ENCODE assay signal across 28 cellular contexts in genomic region chr5:100913298-100913697, GRCh38. TPM values are rescaled to one million over a fixed set of nuclear protein-coding genes. Genes with fewer than 3 reads are reported as not detected.
DNase-seq lines count a peak whose midpoint lies in the region; ATAC-seq, FAIRE-seq and TF ChIP-seq lines count a peak whose summit lies in the region.
"Had no signal": no experiment of that assay in that cellular context is flagged by ENCODE, and none has a peak within 500 bp of the region (broad histone marks: within the 10 kb centered on the region; RNA-seq: fewer than 3 reads in every experiment).

No MANE protein-coding gene starts in this region.

- 89% methylated on average over 2 of the region's 2 CpGs for WGBS in GM12878 (ENCODE audit: insufficient coverage, insufficient replicate concordance, low lambda C conversion rate, missing lambda C conversion rate)

- TF ChIP-seq RAD21 in GM12878 (IDR thresholded peaks at IDR 0.05; ENCODE audit: insufficient read depth, low read depth, low read length) = no peak

- in situ Hi-C loops in GM12878 (cut with MboI) = no loop called here

- peaks cover 8% of the 10 kb centered on the region for H3K9me3 Mint-ChIP-seq in activated CD4-positive, alpha-beta memory T cell treated with anti-CD3 and anti-CD28 coated beads for 36 hours
- peaks cover 2% of the 10 kb centered on the region for H3K9me3 Mint-ChIP-seq in activated CD4-positive, alpha-beta memory T cell treated with anti-CD3 and anti-CD28 coated beads, Interleukin-2, amount 10 ng/mL, durations not matched to agents 7 days and 5 days
- no peaks in the 10 kb centered on the region for H3K9me3 Mint-ChIP-seq in activated naive CD8-positive, alpha-beta T cell treated with anti-CD3 and anti-CD28 coated beads, Interleukin-2, amount 50 U/mL, for 24 hours
- peaks cover 8% of the 10 kb centered on the region for H3K9me3 Mint-ChIP-seq in activated naive CD8-positive, alpha-beta T cell treated with anti-CD3 and anti-CD28 coated beads for 36 hours

- no peaks in the 10 kb centered on the region for H3K36me3 ChIP-seq in GM12878 (ENCODE audit: control insufficient read depth in 2 of 2, insufficient read depth in 2 of 2, low read length in 1 of 2)

- FAIRE-seq in GM12878 (lab: Jason Lieb, UNC) = no peak
- FAIRE-seq: A204.1, G401.6, GM18507, GM19239, H1, HepG2 had no signal

- peaks cover 10% of the 10 kb centered on the region for H3K36me3 Mint-ChIP-seq in activated CD4-positive, alpha-beta memory T cell treated with anti-CD3 and anti-CD28 coated beads for 36 hours
- H3K36me3 Mint-ChIP-seq in activated CD4-positive, alpha-beta memory T cell treated with anti-CD3 and anti-CD28 coated beads, Interleukin-2, amount 10 ng/mL, durations not matched to agents 7 days and 5 days (ENCODE audit: low read depth) = peaks cover 26% of the 10 kb centered on the region
- H3K36me3 Mint-ChIP-seq in activated naive CD8-positive, alpha-beta T cell treated with anti-CD3 and anti-CD28 coated beads, Interleukin-2, amount 50 U/mL, for 24 hours (ENCODE audit: low read depth) = peaks cover 6% of the 10 kb centered on the region
- peaks cover 2% of the 10 kb centered on the region for H3K36me3 Mint-ChIP-seq in activated naive CD8-positive, alpha-beta T cell treated with anti-CD3 and anti-CD28 coated beads for 36 hours

- H3K4me3 ChIP-seq in GM12878 = no peak overlapping the region
- H3K4me3 ChIP-seq: PC-9 had no signal

- peaks cover 4% of the 10 kb centered on the region; the same call in 2 of the 3 replicates for H3K9me3 ChIP-seq in GM12878 (replicated peaks; ENCODE audit: control insufficient read depth, insufficient read depth, low read length)

- CTCF ChIA-PET in activated CD4-positive, alpha-beta memory T cell treated with anti-CD3 and anti-CD28 coated beads for 36 hours (lab: Charles Lee) = interaction anchor here (1.6 kb wide), 1 partner anchor 13 kb away, joined by 3 read pairs; no protein-coding TSS in a partner anchor
- CTCF ChIA-PET in activated CD4-positive, alpha-beta memory T cell treated with anti-CD3 and anti-CD28 coated beads, Interleukin-2, amount 10 ng/mL, durations not matched to agents 7 days and 5 days (lab: Charles Lee) = interaction anchor here (1.3 kb wide), 1 partner anchor 10 kb away, joined by 5 read pairs; the partner anchor contains the start of gene ST8SIA4
- CTCF ChIA-PET in GM12878 (lab: Yijun Ruan, JAX) = no interaction called here

- H3K4me3 Mint-ChIP-seq in activated CD4-positive, alpha-beta memory T cell treated with anti-CD3 and anti-CD28 coated beads for 36 hours = no peak overlapping the region
- H3K4me3 Mint-ChIP-seq in activated CD4-positive, alpha-beta memory T cell treated with anti-CD3 and anti-CD28 coated beads, Interleukin-2, amount 10 ng/mL, durations not matched to agents 7 days and 5 days = no peak overlapping the region
- no peak overlapping the region for H3K4me3 Mint-ChIP-seq in activated naive CD8-positive, alpha-beta T cell treated with anti-CD3 and anti-CD28 coated beads, Interleukin-2, amount 50 U/mL, for 24 hours
- H3K4me3 Mint-ChIP-seq in activated naive CD8-positive, alpha-beta T cell treated with anti-CD3 and anti-CD28 coated beads for 36 hours = no peak overlapping the region
- H3K4me3 Mint-ChIP-seq: CD14-positive monocyte had no signal

- no peaks in the 10 kb centered on the region for H3K27me3 Mint-ChIP-seq in activated CD4-positive, alpha-beta memory T cell treated with anti-CD3 and anti-CD28 coated beads for 36 hours
- no peaks in the 10 kb centered on the region for H3K27me3 Mint-ChIP-seq in activated CD4-positive, alpha-beta memory T cell treated with anti-CD3 and anti-CD28 coated beads, Interleukin-2, amount 10 ng/mL, durations not matched to agents 7 days and 5 days
- H3K27me3 Mint-ChIP-seq in activated naive CD8-positive, alpha-beta T cell treated with anti-CD3 and anti-CD28 coated beads, Interleukin-2, amount 50 U/mL, for 24 hours = no peaks in the 10 kb centered on the region
- H3K27me3 Mint-ChIP-seq in activated naive CD8-positive, alpha-beta T cell treated with anti-CD3 and anti-CD28 coated beads for 36 hours = no peaks in the 10 kb centered on the region

- peak overlapping the region; percentile 1 for H3K27ac Mint-ChIP-seq in activated CD4-positive, alpha-beta memory T cell treated with anti-CD3 and anti-CD28 coated beads for 36 hours
- no peak overlapping the region for H3K27ac Mint-ChIP-seq in activated CD4-positive, alpha-beta memory T cell treated with anti-CD3 and anti-CD28 coated beads, Interleukin-2, amount 10 ng/mL, durations not matched to agents 7 days and 5 days
- H3K27ac Mint-ChIP-seq in activated naive CD8-positive, alpha-beta T cell treated with anti-CD3 and anti-CD28 coated beads, Interleukin-2, amount 50 U/mL, for 24 hours = peak overlapping the region; percentile 2
- H3K27ac Mint-ChIP-seq in activated naive CD8-positive, alpha-beta T cell treated with anti-CD3 and anti-CD28 coated beads for 36 hours = no peak overlapping the region
- H3K27ac Mint-ChIP-seq: CD14-positive monocyte had no signal

- RAD21 ChIA-PET in GM12878 (lab: Charles Lee; ENCODE audit: unreplicated experiment) = no interaction called here

- H3K27ac ChIP-seq in GM12878 (ENCODE audit: control insufficient read depth, insufficient read depth) = no peak overlapping the region
- H3K27ac ChIP-seq: HL-60, PC-9 had no signal

- intact Hi-C loops in activated CD4-positive, alpha-beta memory T cell treated with anti-CD3 and anti-CD28 coated beads for 36 hours (cut with micrococcal nuclease) = loop anchor here (1.0 kb wide), 1 partner anchor 10 kb away; the partner anchor contains the start of gene ST8SIA4
- intact Hi-C loops in GM12878 (cut with micrococcal nuclease; ENCODE audit: unreplicated experiment) = no loop called here

- peaks cover 19% of the 10 kb centered on the region for H3K4me1 Mint-ChIP-seq in activated CD4-positive, alpha-beta memory T cell treated with anti-CD3 and anti-CD28 coated beads for 36 hours (ENCODE audit: low read depth)
- H3K4me1 Mint-ChIP-seq in activated CD4-positive, alpha-beta memory T cell treated with anti-CD3 and anti-CD28 coated beads, Interleukin-2, amount 10 ng/mL, durations not matched to agents 7 days and 5 days = peaks cover 27% of the 10 kb centered on the region
- peaks cover 20% of the 10 kb centered on the region for H3K4me1 Mint-ChIP-seq in activated naive CD8-positive, alpha-beta T cell treated with anti-CD3 and anti-CD28 coated beads, Interleukin-2, amount 50 U/mL, for 24 hours
- H3K4me1 Mint-ChIP-seq in activated naive CD8-positive, alpha-beta T cell treated with anti-CD3 and anti-CD28 coated beads for 36 hours = peaks cover 21% of the 10 kb centered on the region

- no peak overlapping the region for H3K4me2 ChIP-seq in GM12878 (ENCODE audit: control insufficient read depth, insufficient read depth)
- H3K4me2 ChIP-seq: PC-9 had no signal

- no peaks in the 10 kb centered on the region for H3K4me1 ChIP-seq in GM12878 (ENCODE audit: control insufficient read depth, insufficient read depth, low read length)

- BruUV-seq in GM12878 (replicated peaks; lab: Mats Ljungman, UMichigan) = no TSS peak

- H4K20me1 ChIP-seq in GM12878 (ENCODE audit: control insufficient read depth, insufficient read depth) = no peaks in the 10 kb centered on the region

- no peak for TF ChIP-seq EP300 in GM12878 (IDR thresholded peaks at IDR 0.05; ENCODE audit: borderline replicate concordance in 1 of 2, control insufficient read depth in 1 of 2, low read depth in 2 of 2, low read length in 2 of 2)

- no peak for DNase-seq in activated CD4-positive, alpha-beta memory T cell treated with anti-CD3 and anti-CD28 coated beads for 36 hours
- DNase-seq in activated CD4-positive, alpha-beta memory T cell treated with anti-CD3 and anti-CD28 coated beads, Interleukin-2, amount 10 ng/mL, durations not matched to agents 7 days and 5 days = no peak
- DNase-seq in activated naive CD8-positive, alpha-beta T cell treated with anti-CD3 and anti-CD28 coated beads, Interleukin-2, amount 50 U/mL, for 24 hours = no peak
- no peak for DNase-seq in activated naive CD8-positive, alpha-beta T cell treated with anti-CD3 and anti-CD28 coated beads for 36 hours
- DNase-seq in GM12878 (ENCODE audit: low read depth, low spot score) (no peak), C1 segment of cervical spinal cord (lab: John Stamatoyannopoulos, UW) (no peak)
- DNase-seq: KBM-7, MM.1S, NCI-H1048, NCI-H1436 treated with DMSO at 0.1 percent for 48 hours, NCI-H2029, NCI-H226, NCI-H510A treated with DMSO at 0.1 percent for 48 hours, NCI-H748 treated with DMSO at 0.1 percent for 48 hours, PC-9, RPMI8226, SHP77 had no signal

- POLR2A ChIA-PET in activated CD4-positive, alpha-beta memory T cell treated with anti-CD3 and anti-CD28 coated beads for 36 hours (lab: Charles Lee) = interaction anchor here (1.0 to 1.8 kb wide), 3 partner anchors 10 to 16 kb away, joined by 3 to 10 read pairs (median 10); partner anchors contain the start of gene ST8SIA4
- POLR2A ChIA-PET in activated CD4-positive, alpha-beta memory T cell treated with anti-CD3 and anti-CD28 coated beads, Interleukin-2, amount 10 ng/mL, durations not matched to agents 7 days and 5 days (lab: Charles Lee) = interaction anchor here (1.0 to 1.2 kb wide), 2 partner anchors 9 to 11 kb away, joined by 3 to 4 read pairs; no protein-coding TSS in a partner anchor
- POLR2A ChIA-PET in GM12878 (lab: Charles Lee) = no interaction called here

- peak; percentile 59 for ATAC-seq in activated naive CD8-positive, alpha-beta T cell treated with anti-CD3 and anti-CD28 coated beads, Interleukin-2, amount 50 U/mL, for 24 hours
- ATAC-seq in GM12878 = no peak; the same call in 2 of the 3 replicates
- ATAC-seq in HG03175 (IDR thresholded peaks at IDR 0.05; ENCODE audit: unreplicated experiment) = no peak
- ATAC-seq: HCT116, HepG2 had no signal

- H3K9ac ChIP-seq in GM12878 (ENCODE audit: control insufficient read depth, insufficient read depth, low read length) = no peak overlapping the region

- H3K79me2 ChIP-seq in GM12878 (ENCODE audit: control insufficient read depth, insufficient read depth, low read length) = peaks cover 14% of the 10 kb centered on the region

- no peak for TF ChIP-seq CTCF in GM12878 (IDR thresholded peaks at IDR 0.05 in 2 of 3, conservative IDR thresholded peaks at IDR 0.05 in 1 of 3; ENCODE audit: control insufficient read depth in 2 of 3, extremely low read depth in 1 of 3, insufficient read depth in 1 of 3, low read depth in 3 of 3, low read length in 3 of 3)

- no peaks in the 10 kb centered on the region for H3K27me3 ChIP-seq in GM12878 (replicated peaks in 1 of 2; ENCODE audit: control insufficient read depth in 2 of 2, insufficient read depth in 2 of 2, low read length in 1 of 2)

- H2AFZ ChIP-seq in GM12878 (ENCODE audit: control insufficient read depth, low read depth, low read length) = no peak overlapping the region
- H2AFZ ChIP-seq: PC-9 had no signal

- SMC1A ChIA-PET in GM12878 (lab: Charles Lee; ENCODE audit: uncharacterized antibody, unreplicated experiment) = interaction anchor here (0.7 kb wide), 1 partner anchor 16 kb away, joined by 3 read pairs; no protein-coding TSS in a partner anchor

- TF ChIP-seq POLR2A in GM12878 (IDR thresholded peaks at IDR 0.05; ENCODE audit: low read depth, low read length) = no peak

RNA-seq across cellular contexts. Expression of gene ST8SIA4, which starts 10.2 kb away (rescaled TPM):
- total RNA-seq in activated CD4-positive, alpha-beta memory T cell treated with anti-CD3 and anti-CD28 coated beads for 36 hours = 10 to 100 TPM; 32.8 to 35.1 TPM
- total RNA-seq in activated CD4-positive, alpha-beta memory T cell treated with anti-CD3 and anti-CD28 coated beads, Interleukin-2, amount 10 ng/mL, durations not matched to agents 7 days and 5 days = 10 to 100 TPM; 69.4 to 72.1 TPM
- 10 to 100 TPM; 14.6 to 17.3 TPM for total RNA-seq in activated naive CD8-positive, alpha-beta T cell treated with anti-CD3 and anti-CD28 coated beads for 36 hours
- 158 and 176 TPM in 2 replicates for total RNA-seq in GM12878 (2013; cell fraction: nucleolus; rRNA removed)
- total RNA-seq in GM12878 (2014; rRNA removed) = 16.0 and 20.1 TPM in 2 replicates
- 22.2 and 24.3 TPM in 2 replicates for total RNA-seq in GM12878 (2014; rRNA removed; fragmentation: Illumina TruSeq; extraction: Trizol)
- total RNA-seq in GM12878 (2021) = 29.4 and 30.3 TPM in 2 replicates
- 6.6 TPM for polyA plus RNA-seq in GM12878 (2011; ENCODE audit: low read depth)
- 30.9 and 47.1 TPM in 2 replicates for polyA plus RNA-seq in GM12878 (2011; rRNA removed)
- polyA plus RNA-seq in GM12878 (2011; cell fraction: cytosol; rRNA removed) = 11.6 and 12.3 TPM in 2 replicates
- polyA plus RNA-seq in GM12878 (2011; cell fraction: nucleus; rRNA removed) = 12.6 and 15.7 TPM in 2 replicates
- polyA plus RNA-seq in GM12878 (2012) = 11.4 and 12.2 TPM in 2 replicates
- polyA plus RNA-seq in GM12878 (2014; fragmentation: Illumina TruSeq; extraction: Trizol) = 11.8 and 15.0 TPM in 2 replicates
- polyA plus RNA-seq in GM12878 (2014; fragmentation: Nextera tagmentation; extraction: Ambion mirVana) = 1 to 10 TPM; 4.4 to 7.3 TPM
- polyA plus RNA-seq in GM12878 (2014; rRNA removed) = 11.5 and 18.8 TPM in 2 replicates
- 10 to 100 TPM; 20.3 to 23.2 TPM for polyA plus RNA-seq in GM12878 (2016; fragmentation: Nextera tagmentation; extraction: Ambion mirVana)
- polyA minus RNA-seq in GM12878 (2011; rRNA and poly(A)+ RNA removed) = 50.8 and 52.2 TPM in 2 replicates
- 14.7 and 18.0 TPM in 2 replicates for polyA minus RNA-seq in GM12878 (2011; cell fraction: cytosol; rRNA and poly(A)+ RNA removed)
- polyA minus RNA-seq in GM12878 (2011; cell fraction: nucleus; rRNA and poly(A)+ RNA removed) = 101 and 123 TPM in 2 replicates
- total RNA-seq: HepG2, HT-29 had no signal
- polyA plus RNA-seq: HepG2 had no signal

Comparison
In these comparisons a context has a peak if more than half of its experiments do, and no peak if none do; other contexts are left out.
1. H3K27ac Mint-ChIP-seq: peak in activated CD4-positive, alpha-beta memory T cell treated with anti-CD3 and anti-CD28 coated beads for 36 hours (single experiment) and activated naive CD8-positive, alpha-beta T cell treated with anti-CD3 and anti-CD28 coated beads, Interleukin-2, amount 50 U/mL, for 24 hours (single experiment); none in activated CD4-positive, alpha-beta memory T cell treated with anti-CD3 and anti-CD28 coated beads, Interleukin-2, amount 10 ng/mL, durations not matched to agents 7 days and 5 days (single experiment) and activated naive CD8-positive, alpha-beta T cell treated with anti-CD3 and anti-CD28 coated beads for 36 hours (single experiment).